In genomic region chr21:39386899-39387298, GRCh38 we compare ENCODE assay signal across 8 cellular contexts. TPM values are rescaled to one million over a fixed set of nuclear protein-coding genes. Genes with fewer than 3 reads are reported as not detected.
A peak's percentile ranks its signal among the peaks of the same experiment; 100 is the strongest.
DNase-seq lines count a peak whose midpoint lies in the region; ATAC-seq, FAIRE-seq and TF ChIP-seq lines count a peak whose summit lies in the region.

No MANE protein-coding gene starts in this region.

- POLR2A ChIA-PET in CD8-positive, alpha-beta T cell (lab: Charles Lee): interaction anchor here (1.4 to 1.9 kb wide), 2 partner anchors 38 to 74 kb away, joined by 15 to 17 read pairs; partner anchors contain the start of genes BRWD1 and HMGN1

- H3K4me3 Mint-ChIP-seq in CD8-positive, alpha-beta T cell: peak overlapping the region; percentile 88

- no peaks in the 10 kb centered on the region for H3K9me3 ChIP-seq in CD8-positive, alpha-beta T cell (ENCODE audit: low read length)
- no peaks in the 10 kb centered on the region for H3K9me3 ChIP-seq in colonic mucosa
- no peaks in the 10 kb centered on the region for H3K9me3 ChIP-seq in pancreas

- FAIRE-seq in pancreas (lab: Jason Lieb, UNC): no peak

- peak overlapping the region; percentile 89 for H3K27ac Mint-ChIP-seq in CD8-positive, alpha-beta T cell

- TF ChIP-seq POLR2A in NB4 (IDR thresholded peaks at IDR 0.05; ENCODE audit: extremely low read depth, insufficient read length): no peak

- TF ChIP-seq CTCF in CD8-positive, alpha-beta T cell (IDR thresholded peaks at IDR 0.05): no peak
- TF ChIP-seq CTCF in NB4 (IDR thresholded peaks at IDR 0.05; ENCODE audit: low read depth, low read length) (no peak), colonic mucosa (IDR thresholded peaks at IDR 0.05) (no peak), pancreas (IDR thresholded peaks at IDR 0.05) (no peak)

- DNase-seq in CD8-positive, alpha-beta T cell: no peak
- DNase-seq in NB4 (ENCODE audit: low read depth) (no peak), colonic mucosa (no peak), pancreas (no peak), COLO668 (lab: John Stamatoyannopoulos, UW; ENCODE audit: unreplicated experiment) (no peak), Kasumi-1 (lab: John Stamatoyannopoulos, UW) (no peak)
- DNase-seq in activated CD4-positive, CD25-positive, alpha-beta regulatory T cell (lab: John Stamatoyannopoulos, UW): no peak

- no peak overlapping the region for H3K9ac ChIP-seq in colonic mucosa (ENCODE audit: low read depth in 2 of 2, low read length in 2 of 2)

- H3K36me3 ChIP-seq in CD8-positive, alpha-beta T cell (ENCODE audit: insufficient read depth, low read length): peaks cover 4% of the 10 kb centered on the region
- peaks cover under 1% of the 10 kb centered on the region for H3K36me3 ChIP-seq in colonic mucosa
- H3K36me3 ChIP-seq in pancreas: peaks cover 0 to 3% (median 2%) of the 10 kb centered on the region in 3 donors

- CTCF ChIA-PET in CD8-positive, alpha-beta T cell (lab: Charles Lee): interaction anchor here (1.1 to 1.2 kb wide), 4 partner anchors 10 to 40 kb away, joined by 3 to 4 read pairs (median 3); no protein-coding TSS in a partner anchor

- 88 to 92% methylated on average over 11 of the region's 11 CpGs for WGBS in pancreas, 2 donors

- H3K4me1 Mint-ChIP-seq in CD8-positive, alpha-beta T cell (ENCODE audit: low read depth): peaks cover 45% of the 10 kb centered on the region

- H3K27ac ChIP-seq in CD8-positive, alpha-beta T cell (ENCODE audit: low read depth, low read length): no peak overlapping the region
- peak overlapping the region; percentile 64 for H3K27ac ChIP-seq in colonic mucosa
- peak overlapping the region in 3 of 4 donors; percentile 58 to 77 (median 67) for H3K27ac ChIP-seq in pancreas

- ATAC-seq in CD8-positive, alpha-beta T cell: no peak
- ATAC-seq in pancreas (no peak), HG03139 (IDR thresholded peaks at IDR 0.05; ENCODE audit: unreplicated experiment) (no peak)

- no peak overlapping the region for H3K4me3 ChIP-seq in CD8-positive, alpha-beta T cell (ENCODE audit: low read depth, low read length)
- H3K4me3 ChIP-seq in NB4 (ENCODE audit: low read depth, low read length): peak overlapping the region; percentile 40
- no peak overlapping the region for H3K4me3 ChIP-seq in colonic mucosa
- no peak overlapping the region for H3K4me3 ChIP-seq in pancreas

- no peaks in the 10 kb centered on the region for H3K9me3 Mint-ChIP-seq in CD8-positive, alpha-beta T cell

- H3K27me3 ChIP-seq in CD8-positive, alpha-beta T cell (ENCODE audit: insufficient read depth, low read length): no peaks in the 10 kb centered on the region
- H3K27me3 ChIP-seq in colonic mucosa: no peaks in the 10 kb centered on the region
- H3K27me3 ChIP-seq in pancreas: no peaks in the 10 kb centered on the region

- intact Hi-C loops in CD8-positive, alpha-beta T cell (cut with DNase I, micrococcal nuclease): loop anchor here in 1 of 2 experiments (5.0 to 10.0 kb wide), 4 partner anchors 90 to 580 kb away; partner anchors contain the start of gene ETS2
- intact Hi-C loops in colonic mucosa (cut with DNase I): loop anchor here (5.0 kb wide), 1 partner anchor 75 kb away; the partner anchor contains the start of gene BRWD1
- intact Hi-C loops in pancreas (cut with DNase I): loop anchor here in 1 of 3 donors (10.0 kb wide), 1 partner anchor 72 kb away; the partner anchor contains the start of gene BRWD1

- no peaks in the 10 kb centered on the region for H3K27me3 Mint-ChIP-seq in CD8-positive, alpha-beta T cell (ENCODE audit: low read depth)

- peaks cover 17% of the 10 kb centered on the region for H3K36me3 Mint-ChIP-seq in CD8-positive, alpha-beta T cell

- peaks cover 21% of the 10 kb centered on the region for H3K4me1 ChIP-seq in CD8-positive, alpha-beta T cell (ENCODE audit: insufficient read depth, low read length)
- H3K4me1 ChIP-seq in colonic mucosa (peaks cover 3% of the 10 kb centered on the region), pancreas (peaks cover 4 to 11% (median 8%) of the 10 kb centered on the region in 3 donors)

RNA-seq across cellular contexts. Expression of gene HMGN1, which starts 38.0 kb away (rescaled TPM):
- 100 to 1,000 TPM; 187 to 195 TPM for total RNA-seq in CD8-positive, alpha-beta T cell
- total RNA-seq in colonic mucosa (100 to 1,000 TPM; 240 to 305 TPM), pancreas (100 to 1,000 TPM in 2 of 6 donors, 10 to 100 TPM in 4; 60.1 to 128 (median 98.1) TPM)
- 100 to 1,000 TPM in 1 of 2 donors, 10 to 100 TPM in 1; 89.9 to 140 TPM for polyA plus RNA-seq in pancreas

RNA-seq across cellular contexts. Expression of gene LCA5L, which starts 58.7 kb away (rescaled TPM):
- not detected for total RNA-seq in CD8-positive, alpha-beta T cell
- total RNA-seq in colonic mucosa (under 1 TPM; 0.64 to 0.98 TPM), pancreas (1 to 10 TPM; 1.1 to 1.8 (median 1.3) TPM)
- 1 to 10 TPM in 1 of 2 donors, under 1 TPM in 1; 0.72 to 1.7 TPM for polyA plus RNA-seq in pancreas
